ENCODE assay signal across 8 cellular contexts in the genomic region with DNA sequence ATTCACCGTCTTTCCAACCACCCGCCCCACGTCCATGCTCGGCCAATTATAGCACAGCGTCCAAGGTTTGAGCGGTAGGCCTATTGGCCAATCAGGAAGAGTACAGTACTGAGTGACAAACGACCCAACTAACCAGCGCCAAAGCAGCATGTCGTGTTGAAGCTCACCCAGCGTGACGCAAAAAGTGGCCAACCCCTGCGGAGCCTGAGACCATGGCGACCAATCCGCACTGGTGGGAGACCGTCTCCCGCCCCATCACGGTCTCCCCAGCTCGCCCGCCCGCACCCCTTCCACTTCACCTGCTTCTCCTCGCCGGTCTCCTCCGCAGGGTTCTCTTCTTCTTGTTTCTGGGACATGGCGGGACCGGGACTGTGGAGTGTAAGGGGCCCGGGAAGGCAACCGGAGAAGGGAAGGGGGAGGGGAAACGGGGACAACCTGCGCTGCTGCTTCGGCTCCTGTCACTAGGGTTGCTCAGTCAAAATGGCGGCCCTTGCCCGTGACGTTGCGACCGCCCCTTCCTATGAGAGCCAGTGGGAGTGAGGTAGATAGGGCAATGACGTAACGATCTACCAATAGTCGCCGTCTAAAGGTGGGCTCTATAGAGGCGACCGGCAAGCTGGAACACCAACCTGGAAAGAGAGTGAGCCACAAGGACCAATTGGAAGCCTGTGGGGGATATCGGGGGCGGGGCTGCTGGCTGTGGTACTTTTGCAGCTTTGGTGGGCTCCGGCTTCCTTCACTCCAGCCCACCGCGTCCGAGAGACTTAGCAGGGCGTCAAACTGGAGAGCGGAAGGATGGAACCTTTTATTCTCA. TPM values are rescaled to one million over a fixed set of nuclear protein-coding genes. Genes with fewer than 3 reads are reported as not detected.
A peak's percentile ranks its signal among the peaks of the same experiment; 100 is the strongest.
DNase-seq lines count a peak whose midpoint lies in the region; ATAC-seq and TF ChIP-seq lines count a peak whose summit lies in the region.

A gene with protein sequence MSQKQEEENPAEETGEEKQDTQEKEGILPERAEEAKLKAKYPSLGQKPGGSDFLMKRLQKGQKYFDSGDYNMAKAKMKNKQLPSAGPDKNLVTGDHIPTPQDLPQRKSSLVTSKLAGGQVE (minus strand): TSS at position 498 of the 814 bp plus-strand sequence. CDS start 142 bp downstream, at position 356.

- TF ChIP-seq POLR2A in transverse colon (IDR thresholded peaks at IDR 0.05) = peak; percentile 96

- H3K4me3 ChIP-seq in trophoblast cell (ENCODE audit: low read depth, low read length) (peak within 1 kb of the TSS; percentile 86), transverse colon (peak within 1 kb of the TSS; percentile 59 to 81 (median 73))

- H3K23ac ChIP-seq in trophoblast cell (ENCODE audit: low read length) = no peak within 1 kb of the TSS

- peak within 1 kb of the TSS; percentile 24 for H2BK12ac ChIP-seq in trophoblast cell (ENCODE audit: low read length)

- H3K9me3 ChIP-seq in trophoblast cell (ENCODE audit: insufficient read depth, low read depth, low read length) (no peaks in the 10 kb centered on the region), transverse colon (no peaks in the 10 kb centered on the region)

- H3K79me2 ChIP-seq in trophoblast cell (ENCODE audit: control insufficient read depth, insufficient read depth, low read length, poor library complexity) = peaks cover 7% of the 10 kb centered on the region

- peak within 1 kb of the TSS; percentile 37 for H2BK5ac ChIP-seq in trophoblast cell (ENCODE audit: low read depth, low read length, poor library complexity)

- in situ Hi-C loops in GM13976 (cut with MboI; ENCODE audit: low sequenced_read_pairs, unreplicated experiment) = no loop called here
- in situ Hi-C loops in transverse colon (cut with MboI; ENCODE audit: low pct_ligation_motif_present in 1 of 4, low pct_unique_long_range_greater_than_20kb in 1 of 4, low sequenced_read_pairs in 3 of 4) = loop anchor here in 1 of 4 donors (25.0 kb wide), 1 partner anchor 183 kb away; a partner anchor contains a TSS

- intact Hi-C loops in cardiac septum (cut with DNase I) (loop anchor here (1.0 to 10.0 kb wide), 2 partner anchors 68 to 295 kb away; a partner anchor contains a TSS), transverse colon (cut with DNase I; ENCODE audit: low total_unique reads) (no loop called here)

- TF ChIP-seq CTCF in GM13976 (IDR thresholded peaks at IDR 0.05; ENCODE audit: borderline replicate concordance, control extremely low read depth, extremely low read depth, insufficient read depth, missing control alignments) (no peak), transverse colon (IDR thresholded peaks at IDR 0.05) (no peak)

- peak within 1 kb of the TSS; percentile 64 for H2AK5ac ChIP-seq in trophoblast cell (ENCODE audit: low read length)

- ATAC-seq in HG02852 (IDR thresholded peaks at IDR 0.05; ENCODE audit: unreplicated experiment) = peak; percentile 88

- H3K4me2 ChIP-seq in trophoblast cell (ENCODE audit: low read length) = peak within 1 kb of the TSS; percentile 95

- H2BK120ac ChIP-seq in trophoblast cell (ENCODE audit: insufficient read depth, low read length, poor library complexity) = peak within 1 kb of the TSS; percentile 40

- no peak for TF ChIP-seq EP300 in transverse colon (IDR thresholded peaks at IDR 0.05; ENCODE audit: low read depth)

- H3K79me1 ChIP-seq in trophoblast cell (ENCODE audit: low read length) = peaks cover 4% of the 10 kb centered on the region

- H3K36me3 ChIP-seq in trophoblast cell (ENCODE audit: control insufficient read depth in 1 of 2, insufficient read depth in 2 of 2, low read length in 2 of 2) (peaks cover 8 to 19% of the 10 kb centered on the region in 2 experiments), transverse colon (peaks cover 0 to 28% (median 13%) of the 10 kb centered on the region in 4 donors)

- H3K14ac ChIP-seq in trophoblast cell (ENCODE audit: low read length) = peak within 1 kb of the TSS; percentile 38

- peak within 1 kb of the TSS; percentile 80 for H4K12ac ChIP-seq in trophoblast cell (ENCODE audit: low read depth, low read length)

- DNase-seq in GM13976 (ENCODE audit: low spot score) (peak; percentile 93), NCI-H1436 treated with DMSO at 0.1 percent for 48 hours (lab: John Stamatoyannopoulos, UW) (peak; percentile 98), T follicular helper cell (ENCODE audit: low read depth) (peak; percentile 94), cardiac septum (ENCODE audit: low spot score) (peak; percentile 99), trophoblast cell (peak; percentile 99 to 100), transverse colon (peak; percentile 97)

- peak within 1 kb of the TSS; percentile 43 for H2AFZ ChIP-seq in trophoblast cell (ENCODE audit: insufficient read depth, low read length, poor library complexity)

- H3K4me1 ChIP-seq in trophoblast cell (ENCODE audit: control insufficient read depth in 1 of 2, insufficient read depth in 2 of 2, low read length in 2 of 2) (peaks cover 6 to 7% of the 10 kb centered on the region in 2 experiments), transverse colon (peaks cover 4 to 22% (median 16%) of the 10 kb centered on the region in 4 donors)

- peak within 1 kb of the TSS; percentile 75 for H4K91ac ChIP-seq in trophoblast cell (ENCODE audit: low read depth, low read length)

- H4K8ac ChIP-seq in trophoblast cell (ENCODE audit: low read depth, low read length) = peak within 1 kb of the TSS; percentile 69

- no peaks in the 10 kb centered on the region for H3K27me3 ChIP-seq in trophoblast cell (ENCODE audit: insufficient read depth, low read length)
- H3K27me3 ChIP-seq in transverse colon = no peaks in the 10 kb centered on the region

- WGBS in adipose tissue, 3 donors = 0 to 1% (median 0%) methylated on average over 49 of the region's 49 CpGs
- no CpG with 5 or more reads among the region's 49 CpGs for WGBS in trophoblast cell (ENCODE audit: extremely low coverage, insufficient coverage, insufficient read length)
- 0 to 1% methylated on average over 1 to 49 of the region's 49 CpGs for WGBS in transverse colon (ENCODE audit: low coverage in 1 of 2), 2 donors

- peak within 1 kb of the TSS; percentile 85 for H3K9ac ChIP-seq in trophoblast cell (ENCODE audit: low read length)

- H3K4ac ChIP-seq in trophoblast cell (ENCODE audit: low read depth, low read length) = peak within 1 kb of the TSS; percentile 90

- H3K27ac ChIP-seq in adipose tissue (ENCODE audit: low read depth, low read length) = peak within 1 kb of the TSS; percentile 96
- peak within 1 kb of the TSS; percentile 91 for H3K27ac ChIP-seq in trophoblast cell (ENCODE audit: low read depth, low read length)
- peak within 1 kb of the TSS; percentile 91 to 99 (median 97) for H3K27ac ChIP-seq in transverse colon

- H3K18ac ChIP-seq in trophoblast cell (ENCODE audit: low read length) = peak within 1 kb of the TSS; percentile 68

RNA-seq across cellular contexts. Expression of the gene that starts here (rescaled TPM):
- polyA plus RNA-seq in adipose tissue = 100 to 1,000 TPM in 2 of 3 donors, 10 to 100 TPM in 1; 49.0 to 133 (median 107) TPM
- total RNA-seq in cardiac septum (141 TPM), transverse colon (100 to 1,000 TPM; 111 to 174 (median 158) TPM)
- 110 and 115 TPM in 2 replicates for polyA plus RNA-seq in trophoblast cell (2013)

Comparison
In these comparisons a context has a peak if more than half of its experiments do, and no peak if none do; other contexts are left out.
1. Peak in every context shown above with its lines: DNase-seq, ATAC-seq, H3K4me3 ChIP-seq and H3K27ac ChIP-seq.